8 cellular contexts compared by ENCODE assay signal in genomic region chr3:184135149-184135910, GRCh38. TPM values are rescaled to one million over a fixed set of nuclear protein-coding genes. Genes with fewer than 3 reads are reported as not detected.
DNase-seq lines count a peak whose midpoint lies in the region; ATAC-seq, FAIRE-seq and TF ChIP-seq lines count a peak whose summit lies in the region.

TSS of gene EIF2B5 (plus strand) at chr3:184135358. CDS start at chr3:184135386, 28 bp downstream.

- H2BK20ac ChIP-seq in H1 (ENCODE audit: low read length), result no peak within 1 kb of the TSS

- peak; percentile 83 to 85 for TF ChIP-seq POLR2A in H1 (IDR thresholded peaks at IDR 0.05; ENCODE audit: control extremely low read depth in 1 of 2, low read depth in 2 of 2, low read length in 2 of 2)

- CTCF ChIA-PET in Caco-2 (lab: Charles Lee), result interaction anchor here (0.7 to 1.3 kb wide), 5 partner anchors 10 to 240 kb away, joined by 3 to 10 read pairs (median 4); partner anchors contain the start of gene AP2M1
- CTCF ChIA-PET in H1 (lab: Charles Lee; ENCODE audit: partially characterized antibody), result interaction anchor here (0.7 to 3.0 kb wide), 7 partner anchors 10 to 242 kb away, joined by 3 to 25 read pairs (median 4); no protein-coding TSS in a partner anchor

- peaks cover 7% of the 10 kb centered on the region for H3K4me1 Mint-ChIP-seq in Caco-2 (ENCODE audit: low read depth, unreplicated experiment)

- H3K4me3 ChIP-seq in Caco-2 (ENCODE audit: low read depth, low read length), result peak within 1 kb of the TSS; percentile 78
- peak within 1 kb of the TSS; percentile 82 to 98 (median 88) for H3K4me3 ChIP-seq in H1 (ENCODE audit: extremely low read depth in 1 of 4, insufficient read depth in 2 of 4, low read depth in 3 of 4, low read length in 4 of 4)
- peak within 1 kb of the TSS; percentile 80 for H3K4me3 ChIP-seq in mesendoderm (ENCODE audit: low read length)

- no peaks in the 10 kb centered on the region for H3K36me3 ChIP-seq in Caco-2 (ENCODE audit: control insufficient read depth, insufficient read depth, low read length)
- peaks cover 0 to 5% (median 1%) of the 10 kb centered on the region in 4 experiments; a peak in 3 of 8 replicates for H3K36me3 ChIP-seq in H1 (ENCODE audit: control insufficient read depth in 2 of 4, insufficient read depth in 4 of 4, low read length in 3 of 4)
- H3K36me3 ChIP-seq in mesendoderm (ENCODE audit: control insufficient read depth, insufficient read depth, low read length), result peaks cover 2% of the 10 kb centered on the region

- 1% methylated on average over 41 of the region's 56 CpGs; no CpG with 5 or more reads in 1 of the 2 experiments for WGBS in H1 (ENCODE audit: extremely low coverage in 1 of 2, insufficient coverage in 1 of 2, insufficient read length in 1 of 2, insufficient replicate concordance in 2 of 2, low coverage in 1 of 2, low lambda C conversion rate in 2 of 2, missing lambda C conversion rate in 1 of 2), 2 experiments
- WGBS in mesendoderm (ENCODE audit: extremely low coverage, insufficient coverage, low lambda C conversion rate), result no CpG with 5 or more reads among the region's 56 CpGs

- H3K4me2 ChIP-seq in H1 (ENCODE audit: insufficient read depth in 1 of 2, low read depth in 2 of 2, low read length in 2 of 2) (peak within 1 kb of the TSS; percentile 89 to 99), mesendoderm (ENCODE audit: low read length) (peak within 1 kb of the TSS; percentile 97)

- H3K4me1 ChIP-seq in Caco-2 (peaks cover 9% of the 10 kb centered on the region; the same call in 1 of the 2 replicates), H1 (replicated peaks in 1 of 4; ENCODE audit: control insufficient read depth in 3 of 4, insufficient read depth in 4 of 4, low read length in 3 of 4) (peaks cover 2 to 9% (median 3%) of the 10 kb centered on the region in 4 experiments; a peak in 4 of 7 replicates), mesendoderm (ENCODE audit: control insufficient read depth, low read depth, low read length) (peaks cover 6% of the 10 kb centered on the region)

- FAIRE-seq in HTR-8/SVneo (lab: Jason Lieb, UNC) (peak; percentile 77), H1 (lab: Jason Lieb, UNC) (no peak)

- peak within 1 kb of the TSS; percentile 29 for H4K91ac ChIP-seq in H1 (replicated peaks; ENCODE audit: insufficient read length, low read length)

- peak; percentile 84 for ATAC-seq in GM21360 (IDR thresholded peaks at IDR 0.05; ENCODE audit: unreplicated experiment)

- peak within 1 kb of the TSS; percentile 69 for H4K5ac ChIP-seq in H1 (ENCODE audit: insufficient read length, low read depth, low read length)
- H4K5ac ChIP-seq in mesendoderm (ENCODE audit: low read length), result no peak within 1 kb of the TSS

- H2BK120ac ChIP-seq in H1 (replicated peaks; ENCODE audit: low read depth, low read length) (no peak within 1 kb of the TSS), mesendoderm (ENCODE audit: low read depth, low read length) (no peak within 1 kb of the TSS)

- peak within 1 kb of the TSS; percentile 81 for H2AFZ ChIP-seq in H1 (ENCODE audit: low read length)

- peak within 1 kb of the TSS; percentile 93 for H3K27ac Mint-ChIP-seq in Caco-2 (ENCODE audit: unreplicated experiment)

- H3K79me1 ChIP-seq in H1 (ENCODE audit: low read depth, low read length), result no peaks in the 10 kb centered on the region; the same call in 1 of the 2 replicates
- H3K79me1 ChIP-seq in mesendoderm (ENCODE audit: low read length), result peaks cover 18% of the 10 kb centered on the region

- peak within 1 kb of the TSS; percentile 32; the same call in 1 of the 2 replicates for H3K27ac ChIP-seq in H1 (ENCODE audit: low read depth, low read length)
- H3K27ac ChIP-seq in mesendoderm (ENCODE audit: low read depth, low read length), result peak within 1 kb of the TSS; percentile 75

- peaks cover 0 to 2% of the 10 kb centered on the region in 2 experiments for H4K20me1 ChIP-seq in H1 (replicated peaks in 1 of 2; ENCODE audit: control insufficient read depth in 1 of 2, insufficient read depth in 2 of 2, low read length in 2 of 2)

- H2BK5ac ChIP-seq in H1 (ENCODE audit: low read depth, low read length), result peak within 1 kb of the TSS; percentile 82
- peak within 1 kb of the TSS; percentile 82 for H2BK5ac ChIP-seq in mesendoderm (ENCODE audit: low read length)

- no peak within 1 kb of the TSS for H2AK5ac ChIP-seq in H1 (ENCODE audit: low read depth, low read length)
- no peak within 1 kb of the TSS for H2AK5ac ChIP-seq in mesendoderm (ENCODE audit: low read length)

- peak within 1 kb of the TSS; percentile 53; the same call in 1 of the 2 replicates for H2BK12ac ChIP-seq in H1 (ENCODE audit: low read depth, low read length)

- peak within 1 kb of the TSS; percentile 75 to 92 (median 81) for H3K9ac ChIP-seq in H1 (replicated peaks in 1 of 4; ENCODE audit: extremely low read depth in 1 of 4, low read depth in 3 of 4, low read length in 3 of 4)
- H3K9ac ChIP-seq in mesendoderm (ENCODE audit: low read length), result peak within 1 kb of the TSS; percentile 91

- H3K23ac ChIP-seq in H1 (ENCODE audit: insufficient read length), result no peak within 1 kb of the TSS
- H3K23ac ChIP-seq in mesendoderm (ENCODE audit: low read length), result peak within 1 kb of the TSS; percentile 67

- peak within 1 kb of the TSS; percentile 37; the same call in 1 of the 2 replicates for H2BK15ac ChIP-seq in H1 (ENCODE audit: low read length)
- no peak within 1 kb of the TSS for H2BK15ac ChIP-seq in mesendoderm (replicated peaks; ENCODE audit: low read depth)

- H3K56ac ChIP-seq in H1 (replicated peaks; ENCODE audit: insufficient read length, low read depth, low read length), result no peak within 1 kb of the TSS
- H3K56ac ChIP-seq in mesendoderm (ENCODE audit: low read length), result peak within 1 kb of the TSS; percentile 93

- H4K8ac ChIP-seq in H1 (ENCODE audit: extremely low read depth, insufficient read depth, low read length), result peak within 1 kb of the TSS; percentile 88; the same call in 1 of the 2 replicates
- no peak within 1 kb of the TSS for H4K8ac ChIP-seq in mesendoderm (ENCODE audit: low read depth, low read length)

- no peaks in the 10 kb centered on the region for H3K9me3 Mint-ChIP-seq in Caco-2 (ENCODE audit: unreplicated experiment)

- H3K14ac ChIP-seq in H1 (ENCODE audit: insufficient read length), result no peak within 1 kb of the TSS

- peaks cover 19% of the 10 kb centered on the region for H3K36me3 Mint-ChIP-seq in Caco-2 (ENCODE audit: insufficient read depth, unreplicated experiment)

- BruUV-seq in Caco-2 (replicated peaks; lab: Mats Ljungman, UMichigan), result no TSS peak

- H3K4ac ChIP-seq in H1 (replicated peaks; ENCODE audit: insufficient read length, low read depth, low read length), result no peak within 1 kb of the TSS
- H3K4ac ChIP-seq in mesendoderm (ENCODE audit: low read depth, low read length), result peak within 1 kb of the TSS; percentile 90

- TF ChIP-seq CTCF in Caco-2 (IDR thresholded peaks at IDR 0.05; ENCODE audit: insufficient read depth in 1 of 2, low read depth in 1 of 2, low read length in 1 of 2, severe bottlenecking in 1 of 2, unreplicated experiment in 1 of 2), result peak in 1 of 2 experiments; percentile 59
- TF ChIP-seq CTCF in H1 (IDR thresholded peaks at IDR 0.05; ENCODE audit: control extremely low read depth in 1 of 3, insufficient read depth in 1 of 3, low read depth in 1 of 3, low read length in 3 of 3), result peak; percentile 21 to 27 (median 22); a peak in 3 of 4 replicates

- H3K23me2 ChIP-seq in H1 (ENCODE audit: low read depth, low read length), result peaks cover 18% of the 10 kb centered on the region

- TF ChIP-seq RAD21 in H1 (IDR thresholded peaks at IDR 0.05 in 1 of 2, conservative IDR thresholded peaks at IDR 0.05 in 1 of 2; ENCODE audit: low read depth in 2 of 2, low read length in 2 of 2), result peak in 1 of 2 experiments; percentile 15; a peak in 1 of 4 replicates

- peaks cover 0 to 35% of the 10 kb centered on the region in 2 experiments; a peak in 3 of 4 replicates for H3K79me2 ChIP-seq in H1 (ENCODE audit: control insufficient read depth in 1 of 2, insufficient read depth in 2 of 2, low read length in 2 of 2)
- peaks cover 23% of the 10 kb centered on the region for H3K79me2 ChIP-seq in mesendoderm (ENCODE audit: control insufficient read depth, insufficient read depth, low read length)

- H3K4me3 Mint-ChIP-seq in Caco-2 (ENCODE audit: unreplicated experiment), result peak within 1 kb of the TSS; percentile 98

- peak within 1 kb of the TSS; percentile 79 for H3K18ac ChIP-seq in H1 (ENCODE audit: extremely low read depth, low read length)
- peak within 1 kb of the TSS; percentile 72 for H3K18ac ChIP-seq in mesendoderm (ENCODE audit: low read length)

- intact Hi-C loops in Caco-2 (cut with micrococcal nuclease; ENCODE audit: unreplicated experiment), result loop anchor here (2.0 kb wide), 1 partner anchor 21 kb away; no protein-coding TSS in a partner anchor

- no peaks in the 10 kb centered on the region for H3K9me3 ChIP-seq in Caco-2
- no peaks in the 10 kb centered on the region for H3K9me3 ChIP-seq in H1 (ENCODE audit: insufficient read depth in 2 of 2, low read depth in 1 of 2, low read length in 1 of 2)

- H3K27me3 ChIP-seq in Caco-2 (replicated peaks; ENCODE audit: control insufficient read depth, insufficient read depth, low read length) (no peaks in the 10 kb centered on the region), H1 (replicated peaks in 1 of 4; ENCODE audit: control insufficient read depth in 3 of 4, extremely low read depth in 1 of 4, insufficient read depth in 3 of 4, low read length in 3 of 4) (no peaks in the 10 kb centered on the region), mesendoderm (ENCODE audit: insufficient read depth, low read length, poor library complexity) (no peaks in the 10 kb centered on the region)

- 0 out of 3 replicates have a peak, but pooled peaks of 1 of the 2 experiments have one; percentile 25 for TF ChIP-seq EP300 in H1 (IDR thresholded peaks at IDR 0.05; ENCODE audit: borderline replicate concordance in 1 of 2, low read depth in 2 of 2, low read length in 2 of 2)

- POLR2A ChIA-PET in Caco-2 (lab: Charles Lee), result interaction anchor here (0.6 to 1.3 kb wide), 3 partner anchors 38 to 117 kb away, joined by 3 to 5 read pairs (median 3); partner anchors contain the start of genes ABCC5 and ABCF3
- POLR2A ChIA-PET in H1 (lab: Charles Lee; ENCODE audit: partially characterized antibody), result interaction anchor here (0.6 to 3.1 kb wide), 15 partner anchors 10 to 245 kb away, joined by 3 to 26 read pairs (median 4); partner anchors contain the start of genes ABCF3, CAMK2N2, CHRD and DVL3

- DNase-seq in Caco-2 (peak; percentile 89 to 92), HTR-8/SVneo (ENCODE audit: insufficient read length, low spot score) (peak; percentile 92), NOMO-1 treated with DMSO at 0.1 percent for 48 hours (lab: John Stamatoyannopoulos, UW; ENCODE audit: unreplicated experiment) (peak; percentile 98), H1 (ENCODE audit: low read depth in 1 of 2, low spot score in 2 of 2) (peak; percentile 66 to 90), mesendoderm (peak; percentile 98)
- DNase-seq in activated CD8-positive, alpha-beta memory T cell treated with anti-CD3 and anti-CD28 coated beads for 48 hours (ENCODE audit: low read depth in 2 of 3, low spot score in 2 of 3), result peak; percentile 71 to 77 (median 71)
- peak; percentile 73 for DNase-seq in stimulated activated CD8-positive, alpha-beta memory T cell treated with anti-CD3 and anti-CD28 coated beads, Interleukin-15, amount 100 ng/mL, for 4 hours (ENCODE audit: low read depth in 2 of 2)

- H3K27me3 Mint-ChIP-seq in Caco-2 (ENCODE audit: insufficient read depth, unreplicated experiment), result no peaks in the 10 kb centered on the region

RNA-seq across cellular contexts. Expression of gene EIF2B5, which starts in this region (rescaled TPM):
- 43.8 and 52.9 TPM in 2 replicates for total RNA-seq in Caco-2 (2022)
- total RNA-seq in H1 (2021; fragmentation: NEBNext Ultra II Directional; extraction: Animal tissue kit (Norgen Biotek cat#: 25700)), result 40.0 and 42.5 TPM in 2 replicates
- polyA plus RNA-seq in H1 (2011; rRNA removed), result 32.1 and 33.1 TPM in 2 replicates
- 44.9 TPM for polyA plus RNA-seq in H1 (2011; cell fraction: cytosol; rRNA removed)
- 63.9 TPM for polyA plus RNA-seq in H1 (2011; cell fraction: nucleus; rRNA removed)
- polyA plus RNA-seq in H1 (2012, experiment 1 of 2), result 36.5 to 43.9 TPM (median 37.4 TPM) in 4 replicates
- polyA plus RNA-seq in H1 (2012, experiment 2 of 2), result 33.2 TPM
- polyA plus RNA-seq in H1 (2013, experiment 1 of 2), result 29.6 TPM
- 30.7 TPM for polyA plus RNA-seq in H1 (2013, experiment 2 of 2)
- polyA minus RNA-seq in H1 (2011; rRNA and poly(A)+ RNA removed), result 46.4 and 51.6 TPM in 2 replicates
- 21.0 TPM for polyA minus RNA-seq in H1 (2011; cell fraction: cytosol; rRNA and poly(A)+ RNA removed)
- 39.8 TPM for polyA minus RNA-seq in H1 (2011; cell fraction: nucleus; rRNA and poly(A)+ RNA removed)
- polyA plus RNA-seq in mesendoderm (2013, experiment 1 of 2), result 35.7 TPM
- 34.9 TPM for polyA plus RNA-seq in mesendoderm (2013, experiment 2 of 2)

Comparison
In these comparisons a context has a peak if more than half of its experiments do, and no peak if none do; other contexts are left out.
1. Peak in every context shown above with its lines: DNase-seq, ATAC-seq, H3K4me3 ChIP-seq and H3K27ac ChIP-seq.